In the genomic region with DNA sequence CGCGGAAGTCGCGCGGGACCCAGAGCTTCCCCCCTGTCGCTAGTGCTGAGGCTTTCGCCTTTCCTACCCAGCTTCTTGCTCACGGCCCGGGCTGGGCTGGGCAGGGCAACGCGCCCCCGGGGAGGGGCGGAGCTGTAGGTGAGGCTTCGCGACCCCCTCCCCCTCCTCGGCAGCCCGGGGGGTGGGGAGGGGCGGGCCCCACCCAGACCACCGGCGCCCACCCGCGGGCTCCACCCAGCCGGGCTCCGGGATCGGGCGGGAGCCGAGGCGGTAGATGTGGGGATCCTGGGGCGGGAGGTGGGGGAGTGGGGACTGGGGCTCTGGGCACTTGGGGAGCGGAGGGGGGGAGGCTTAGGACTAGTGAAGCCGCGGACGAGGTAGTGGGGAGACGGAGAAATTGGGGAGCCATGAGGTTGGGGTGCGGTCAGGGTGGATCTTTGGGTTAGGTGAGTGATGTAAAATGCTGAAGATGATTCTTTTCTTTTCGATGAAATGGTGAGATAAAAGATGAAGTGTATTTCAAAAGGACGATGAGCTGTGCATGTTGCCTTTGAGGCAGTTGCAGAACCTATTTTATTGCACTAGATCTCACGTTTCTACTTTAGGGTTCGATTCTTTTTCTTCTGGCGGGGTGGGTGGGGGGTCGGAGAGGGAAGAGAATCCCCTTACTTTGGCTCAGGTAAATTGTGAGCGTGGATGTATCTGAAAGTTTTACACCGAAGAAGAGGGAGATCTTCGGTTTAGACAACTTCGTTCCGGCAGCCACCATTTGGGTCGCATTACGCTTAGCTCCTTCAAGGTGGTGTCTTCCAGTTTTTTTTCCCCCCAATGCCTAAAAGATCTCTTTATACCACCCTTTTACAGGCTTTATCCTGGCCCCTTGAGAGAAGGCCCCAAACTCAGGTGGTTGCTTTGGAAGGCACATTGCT, we compare ENCODE assay signal across 1 cellular context.
TF ChIP-seq lines count a peak whose summit lies in the region.

No MANE protein-coding gene starts in this region.

TF ChIP-seq in WTC11, 78 proteins besides CTCF, POLR2A, EP300 and RAD21 (continued from another document):
- TF ChIP-seq, protein P1, sequence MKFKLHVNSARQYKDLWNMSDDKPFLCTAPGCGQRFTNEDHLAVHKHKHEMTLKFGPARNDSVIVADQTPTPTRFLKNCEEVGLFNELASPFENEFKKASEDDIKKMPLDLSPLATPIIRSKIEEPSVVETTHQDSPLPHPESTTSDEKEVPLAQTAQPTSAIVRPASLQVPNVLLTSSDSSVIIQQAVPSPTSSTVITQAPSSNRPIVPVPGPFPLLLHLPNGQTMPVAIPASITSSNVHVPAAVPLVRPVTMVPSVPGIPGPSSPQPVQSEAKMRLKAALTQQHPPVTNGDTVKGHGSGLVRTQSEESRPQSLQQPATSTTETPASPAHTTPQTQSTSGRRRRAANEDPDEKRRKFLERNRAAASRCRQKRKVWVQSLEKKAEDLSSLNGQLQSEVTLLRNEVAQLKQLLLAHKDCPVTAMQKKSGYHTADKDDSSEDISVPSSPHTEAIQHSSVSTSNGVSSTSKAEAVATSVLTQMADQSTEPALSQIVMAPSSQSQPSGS (CRISPR knock-in tag; IDR thresholded peaks at IDR 0.05; ENCODE audit: borderline replicate concordance, low read depth), result no peak
